29 cellular contexts compared by ENCODE assay signal in genomic region chr19:8461376-8461775, GRCh38. TPM values are rescaled to one million over a fixed set of nuclear protein-coding genes. Genes with fewer than 3 reads are reported as not detected.
DNase-seq lines count a peak whose midpoint lies in the region; ATAC-seq and TF ChIP-seq lines count a peak whose summit lies in the region.
"Had no signal": no experiment of that assay in that cellular context is flagged by ENCODE, and none has a peak within 500 bp of the region (broad histone marks: within the 10 kb centered on the region; RNA-seq: fewer than 3 reads in every experiment).

No MANE protein-coding gene starts in this region.

- peaks cover 96% of the 10 kb centered on the region for H3K36me3 Mint-ChIP-seq in CD4-positive, alpha-beta T cell (ENCODE audit: low read depth)
- peaks cover 27% of the 10 kb centered on the region for H3K36me3 Mint-ChIP-seq in neural crest cell (ENCODE audit: low read depth)

- no peaks in the 10 kb centered on the region for H3K9me3 ChIP-seq in CD4-positive, alpha-beta T cell (ENCODE audit: control insufficient read depth, low read length)
- H3K9me3 ChIP-seq in esophagus muscularis mucosa (no peaks in the 10 kb centered on the region), esophagus squamous epithelium (no peaks in the 10 kb centered on the region)
- H3K9me3 ChIP-seq: BLaER1 treated with 17β-estradiol and CSF1 and Interleukin-3, amounts not matched to agents 10 nM and 100 nM; Caco-2 had no signal

- H3K27me3 ChIP-seq in CD4-positive, alpha-beta T cell (ENCODE audit: control insufficient read depth, insufficient read depth, low read length), result no peaks in the 10 kb centered on the region
- H3K27me3 ChIP-seq in esophagus muscularis mucosa (no peaks in the 10 kb centered on the region), esophagus squamous epithelium (no peaks in the 10 kb centered on the region)
- H3K27me3 ChIP-seq: BLaER1 treated with 17β-estradiol and CSF1 and Interleukin-3, amounts not matched to agents 10 nM and 100 nM; brain microvascular endothelial cell had no signal

- no peak for TF ChIP-seq CTCF in CD4-positive, alpha-beta T cell (IDR thresholded peaks at IDR 0.05)
- TF ChIP-seq CTCF in esophagus muscularis mucosa (IDR thresholded peaks at IDR 0.05) (no peak), neural crest cell (conservative IDR thresholded peaks at IDR 0.05) (no peak), esophagus squamous epithelium (IDR thresholded peaks at IDR 0.05) (no peak)

- TF ChIP-seq EP300 in esophagus muscularis mucosa (IDR thresholded peaks at IDR 0.05), result no peak

- DNase-seq in CD4-positive, alpha-beta T cell, result no peak
- peak; percentile 52 for DNase-seq in LHCN-M2 (ENCODE audit: low read depth)
- DNase-seq in esophagus muscularis mucosa (ENCODE audit: extremely low spot score), result no peak
- no peak for DNase-seq in neural crest cell (ENCODE audit: low read depth, low spot score)
- no peak for DNase-seq in stimulated activated naive CD8-positive, alpha-beta T cell treated with anti-CD3 and anti-CD28 coated beads, Interleukin-15, amount 100 ng/mL, for 72 hours
- DNase-seq in inferior parietal cortex (ENCODE audit: extremely low spot score), result no peak
- DNase-seq in esophagus squamous epithelium (lab: John Stamatoyannopoulos, UW), result no peak
- DNase-seq: activated naive CD4-positive, alpha-beta T cell treated with Interleukin-2 at 50 U/mL for 16 hours; activated T-cell treated with anti-CD3 and anti-CD28 coated beads, Interleukin-2, amount 50 U/mL, for 72 hours; brain microvascular endothelial cell; Caco-2; DMS79 treated with DMSO at 0.1 percent for 48 hours; effector CD8-positive, alpha-beta T cell; foreskin melanocyte; GF-D8; hippocampal formation; naive B cell; NCI-H1417 treated with DMSO at 0.1 percent for 48 hours; NCI-H2081 treated with DMSO at 0.1 percent for 48 hours; NCI-H446; NCI-H774; RPMI8226; stimulated activated CD4-positive, alpha-beta T cell treated with anti-CD3 and anti-CD28 coated beads, Interleukin-2, amount 100 ng/mL, for 24 hours had no signal

- TF ChIP-seq POLR2A in esophagus muscularis mucosa (IDR thresholded peaks at IDR 0.05; ENCODE audit: low read depth), result no peak
- no peak for TF ChIP-seq POLR2A in esophagus squamous epithelium (IDR thresholded peaks at IDR 0.05)

- no peak overlapping the region for H3K4me3 Mint-ChIP-seq in CD4-positive, alpha-beta T cell
- H3K4me3 Mint-ChIP-seq in neural crest cell, result peak overlapping the region; percentile 26
- H3K4me3 Mint-ChIP-seq in stimulated activated naive CD8-positive, alpha-beta T cell treated with anti-CD3 and anti-CD28 coated beads, Interleukin-15, amount 100 ng/mL, for 72 hours, result no peak overlapping the region
- H3K4me3 Mint-ChIP-seq: memory B cell; naive B cell; T-helper 1 cell treated with Interleukin-12 subunit alpha and Interleukin-12 subunit beta and Interleukin-4 antibody, amounts not matched to agents 30 μg/mL and 1 μg/mL, for 36 hours had no signal

- ATAC-seq in CD4-positive, alpha-beta T cell (ENCODE audit: poor library complexity), result no peak
- no peak for ATAC-seq in stimulated activated naive CD8-positive, alpha-beta T cell treated with anti-CD3 and anti-CD28 coated beads, Interleukin-15, amount 100 ng/mL, for 72 hours
- ATAC-seq in HG03521 (IDR thresholded peaks at IDR 0.05; ENCODE audit: unreplicated experiment), result no peak
- ATAC-seq: activated T-cell treated with anti-CD3 and anti-CD28 coated beads, Interleukin-2, amount 50 U/mL, for 72 hours had no signal

- POLR2A ChIA-PET in CD4-positive, alpha-beta T cell (lab: Charles Lee), result no interaction called here

- H3K27ac ChIP-seq in CD4-positive, alpha-beta T cell (ENCODE audit: low read depth, low read length), result no peak overlapping the region
- H3K27ac ChIP-seq in esophagus muscularis mucosa (replicated peaks in 1 of 4) (peak overlapping the region in 3 of 4 donors; percentile 65 to 73 (median 72)), esophagus squamous epithelium (no peak overlapping the region)
- H3K27ac ChIP-seq: KMS-11 had no signal

- no peaks in the 10 kb centered on the region for H3K9me3 Mint-ChIP-seq in CD4-positive, alpha-beta T cell
- no peaks in the 10 kb centered on the region for H3K9me3 Mint-ChIP-seq in neural crest cell
- no peaks in the 10 kb centered on the region for H3K9me3 Mint-ChIP-seq in stimulated activated naive CD8-positive, alpha-beta T cell treated with anti-CD3 and anti-CD28 coated beads, Interleukin-15, amount 100 ng/mL, for 72 hours
- H3K9me3 Mint-ChIP-seq: activated T-cell treated with anti-CD3 and anti-CD28 coated beads, Interleukin-2, amount 50 U/mL, for 72 hours; memory B cell; naive B cell; T-helper 1 cell treated with Interleukin-12 subunit alpha and Interleukin-12 subunit beta and Interleukin-4 antibody, amounts not matched to agents 30 μg/mL and 1 μg/mL, for 36 hours had no signal

- H3K4me3 ChIP-seq in esophagus muscularis mucosa (no peak overlapping the region), esophagus squamous epithelium (no peak overlapping the region)
- H3K4me3 ChIP-seq: BLaER1 treated with 17β-estradiol and CSF1 and Interleukin-3, amounts not matched to agents 10 nM and 100 nM had no signal

- peaks cover 80% of the 10 kb centered on the region for H3K4me1 Mint-ChIP-seq in CD4-positive, alpha-beta T cell (ENCODE audit: low read depth)
- peaks cover 54% of the 10 kb centered on the region for H3K4me1 Mint-ChIP-seq in neural crest cell
- H3K4me1 Mint-ChIP-seq in stimulated activated naive CD8-positive, alpha-beta T cell treated with anti-CD3 and anti-CD28 coated beads, Interleukin-15, amount 100 ng/mL, for 72 hours, result peaks cover 43% of the 10 kb centered on the region

- H3K36me3 ChIP-seq in esophagus muscularis mucosa, result peaks cover 26 to 52% (median 36%) of the 10 kb centered on the region in 4 donors
- peaks cover 11 to 83% (median 27%) of the 10 kb centered on the region in 3 donors for H3K36me3 ChIP-seq in esophagus squamous epithelium

- CTCF ChIA-PET in CD4-positive, alpha-beta T cell (lab: Charles Lee), result no interaction called here

- intact Hi-C loops in CD4-positive, alpha-beta T cell (cut with DNase I, micrococcal nuclease), result no loop called here
- intact Hi-C loops in esophagus muscularis mucosa (cut with DNase I), result no loop called here
- intact Hi-C loops in esophagus squamous epithelium (cut with DNase I), result no loop called here

- H3K27ac Mint-ChIP-seq in CD4-positive, alpha-beta T cell, result peak overlapping the region; percentile 43
- no peak overlapping the region for H3K27ac Mint-ChIP-seq in neural crest cell (ENCODE audit: unreplicated experiment)
- H3K27ac Mint-ChIP-seq in stimulated activated naive CD8-positive, alpha-beta T cell treated with anti-CD3 and anti-CD28 coated beads, Interleukin-15, amount 100 ng/mL, for 72 hours, result no peak overlapping the region
- H3K27ac Mint-ChIP-seq: T-helper 1 cell treated with Interleukin-12 subunit alpha and Interleukin-12 subunit beta and Interleukin-4 antibody, amounts not matched to agents 30 μg/mL and 1 μg/mL, for 36 hours had no signal

- H3K27me3 Mint-ChIP-seq in CD4-positive, alpha-beta T cell, result no peaks in the 10 kb centered on the region
- no peaks in the 10 kb centered on the region for H3K27me3 Mint-ChIP-seq in neural crest cell (ENCODE audit: low read depth)
- H3K27me3 Mint-ChIP-seq in stimulated activated naive CD8-positive, alpha-beta T cell treated with anti-CD3 and anti-CD28 coated beads, Interleukin-15, amount 100 ng/mL, for 72 hours, result no peaks in the 10 kb centered on the region
- H3K27me3 Mint-ChIP-seq: memory B cell, naive B cell had no signal

- 75% methylated on average over 4 of the region's 4 CpGs for WGBS in esophagus muscularis mucosa
- WGBS in esophagus squamous epithelium, 2 donors, result 74 to 82% methylated on average over 4 of the region's 4 CpGs

- H3K4me1 ChIP-seq in esophagus muscularis mucosa (peaks cover 66 to 74% (median 70%) of the 10 kb centered on the region in 4 donors), esophagus squamous epithelium (peaks cover 13 to 76% (median 36%) of the 10 kb centered on the region in 3 donors)

RNA-seq across cellular contexts. Expression of gene HNRNPM, which starts 16.6 kb away (rescaled TPM):
- total RNA-seq in CD4-positive, alpha-beta T cell, result 100 to 1,000 TPM; 269 to 272 TPM
- total RNA-seq in LHCN-M2 (2014; rRNA removed) (91.8 and 118 TPM in 2 replicates), esophagus muscularis mucosa (100 to 1,000 TPM; 103 to 126 (median 116) TPM), neural crest cell (493 and 498 TPM in 2 replicates), esophagus squamous epithelium (100 to 1,000 TPM; 102 to 162 (median 128) TPM)
- polyA plus RNA-seq in LHCN-M2 (2012), result 204 TPM

RNA-seq across cellular contexts. Expression of gene PRAM1, which starts 41.1 kb away (rescaled TPM):
- total RNA-seq in CD4-positive, alpha-beta T cell, result 1 to 10 TPM; 4.3 to 6.3 TPM
- not detected in 2 replicates for total RNA-seq in LHCN-M2 (2014; rRNA removed)
- polyA plus RNA-seq in LHCN-M2 (2012), result not detected
- total RNA-seq in esophagus muscularis mucosa, result 1 to 10 TPM in 1 of 4 donors, under 1 TPM in 3; 0.26 to 1.3 (median 0.55) TPM
- total RNA-seq in neural crest cell, result 0.21 and 0.55 TPM in 2 replicates
- total RNA-seq in esophagus squamous epithelium, result under 1 TPM in 1 of 4 donors, not detected in 3; 0.57 TPM
- total RNA-seq: Caco-2, epithelial cell of proximal tubule had no signal

RNA-seq across cellular contexts. Expression of gene MARCHF2, which starts 48.3 kb away (rescaled TPM):
- total RNA-seq in CD4-positive, alpha-beta T cell, result 10 to 100 TPM; 20.0 to 22.2 TPM
- total RNA-seq in LHCN-M2 (2014; rRNA removed) (34.2 and 44.5 TPM in 2 replicates), esophagus muscularis mucosa (100 to 1,000 TPM; 227 to 286 (median 247) TPM), neural crest cell (13.6 and 14.6 TPM in 2 replicates), esophagus squamous epithelium (10 to 100 TPM; 34.5 to 78.9 (median 61.7) TPM)
- 22.1 TPM for polyA plus RNA-seq in LHCN-M2 (2012)

RNA-seq across cellular contexts. Expression of gene ZNF414, which starts 52.6 kb away (rescaled TPM):
- 10 to 100 TPM; 36.3 to 38.0 TPM for total RNA-seq in CD4-positive, alpha-beta T cell
- total RNA-seq in LHCN-M2 (2014; rRNA removed), result 9.1 and 9.2 TPM in 2 replicates
- polyA plus RNA-seq in LHCN-M2 (2012), result 31.8 TPM
- total RNA-seq in esophagus muscularis mucosa, result 10 to 100 TPM; 11.3 to 24.5 (median 17.1) TPM
- total RNA-seq in neural crest cell, result 31.1 and 31.8 TPM in 2 replicates
- total RNA-seq in esophagus squamous epithelium, result 10 to 100 TPM in 3 of 4 donors, 1 to 10 TPM in 1; 4.0 to 29.9 (median 19.4) TPM

Comparison
In these comparisons a context has a peak if more than half of its experiments do, and no peak if none do; other contexts are left out.
1. H3K27ac ChIP-seq: peak in esophagus muscularis mucosa (3 of 4); none in CD4-positive, alpha-beta T cell (single experiment) and esophagus squamous epithelium (0 of 4).